ENCODE assay signal across 11 cellular contexts in genomic region chr1:16139473-16139962, GRCh38. TPM values are rescaled to one million over a fixed set of nuclear protein-coding genes. Genes with fewer than 3 reads are reported as not detected.
DNase-seq lines count a peak whose midpoint lies in the region; ATAC-seq, FAIRE-seq and TF ChIP-seq lines count a peak whose summit lies in the region.
"Had no signal": no experiment of that assay in that cellular context is flagged by ENCODE, and none has a peak within 500 bp of the region (broad histone marks: within the 10 kb centered on the region; RNA-seq: fewer than 3 reads in every experiment).

No MANE protein-coding gene starts in this region.

- H3K27ac ChIP-seq in GM23338 (ENCODE audit: low read depth) (no peak overlapping the region), PC-9 (peak overlapping the region; percentile 92), endothelial cell of umbilical vein (ENCODE audit: insufficient read depth, low read depth, low read length) (peak overlapping the region; percentile 86)

- H3K9me3 Mint-ChIP-seq in GM23338 = no peaks in the 10 kb centered on the region
- no peaks in the 10 kb centered on the region for H3K9me3 Mint-ChIP-seq in progenitor cell of endocrine pancreas (ENCODE audit: low read depth)
- H3K9me3 Mint-ChIP-seq: activated B cell treated with CpG ODN at 0.5 μM for 24 hours had no signal

- intact Hi-C loops in PC-9 (cut with micrococcal nuclease; ENCODE audit: unreplicated experiment) = loop anchor here (1.0 kb wide), 1 partner anchor 48 kb away; no protein-coding TSS in a partner anchor
- intact Hi-C loops in endothelial cell of umbilical vein (cut with micrococcal nuclease) = loop anchor here (1.0 kb wide), 3 partner anchors 8 to 43 kb away; no protein-coding TSS in a partner anchor
- intact Hi-C loops in posterior vena cava (cut with DNase I) = no loop called here

- POLR2A ChIA-PET in PC-9 (lab: Charles Lee; ENCODE audit: unreplicated experiment) (no interaction called here), endothelial cell of umbilical vein (lab: Charles Lee) (interaction anchor here (1.8 to 2.0 kb wide), 2 partner anchors 16 to 42 kb away, joined by 4 to 7 read pairs; no protein-coding TSS in a partner anchor)

- H3F3A ChIP-seq in GM23338 (replicated peaks; ENCODE audit: low read depth) (no peaks in the 10 kb centered on the region; the same call in 1 of the 2 replicates), PC-9 (ENCODE audit: insufficient read depth, low read depth) (peaks cover 77% of the 10 kb centered on the region)

- H4K20me1 ChIP-seq in GM23338 (replicated peaks; ENCODE audit: insufficient read depth) (peaks cover 21% of the 10 kb centered on the region), PC-9 (ENCODE audit: insufficient read depth) (no peaks in the 10 kb centered on the region; the same call in 1 of the 2 replicates), endothelial cell of umbilical vein (replicated peaks; ENCODE audit: control insufficient read depth, extremely low read depth, insufficient read depth, low read length) (no peaks in the 10 kb centered on the region)

- peak; percentile 77 for FAIRE-seq in endothelial cell of umbilical vein (lab: Jason Lieb, UNC)

- H3K4me3 Mint-ChIP-seq in GM23338 = no peak overlapping the region; the same call in 2 of the 3 replicates
- H3K4me3 Mint-ChIP-seq in progenitor cell of endocrine pancreas (ENCODE audit: low read depth) = no peak overlapping the region
- H3K4me3 Mint-ChIP-seq: activated B cell treated with CpG ODN at 0.5 μM for 24 hours had no signal

- H3K4me3 ChIP-seq in GM23338 (no peak overlapping the region), PC-9 (peak overlapping the region; percentile 33; the same call in 1 of the 2 replicates), endothelial cell of umbilical vein (replicated peaks in 1 of 3; ENCODE audit: insufficient read depth in 1 of 3, low read depth in 1 of 3, low read length in 3 of 3) (no peak overlapping the region)

- BruUV-seq in PC-9 (replicated peaks; lab: Mats Ljungman, UMichigan) = no TSS peak
- no TSS peak for BruUV-seq in endothelial cell of umbilical vein (replicated peaks; lab: Mats Ljungman, UMichigan)

- TF ChIP-seq CTCF in GM23338 (conservative IDR thresholded peaks at IDR 0.05; ENCODE audit: low read depth in 2 of 2) (no peak), PC-9 (conservative IDR thresholded peaks at IDR 0.05) (no peak; the same call in 1 of the 2 replicates), endothelial cell of umbilical vein (IDR thresholded peaks at IDR 0.05; ENCODE audit: extremely low read depth in 1 of 2, insufficient read depth in 1 of 2, low read depth in 1 of 2, low read length in 2 of 2) (no peak), progenitor cell of endocrine pancreas (IDR thresholded peaks at IDR 0.05; ENCODE audit: unreplicated experiment) (no peak)

- peak; percentile 50 for TF ChIP-seq POLR2A in endothelial cell of umbilical vein (IDR thresholded peaks at IDR 0.05; ENCODE audit: low read depth, low read length)

- H3K27me3 Mint-ChIP-seq in GM23338 (ENCODE audit: insufficient read depth, low read depth, poor library complexity) (peaks cover 13% of the 10 kb centered on the region), progenitor cell of endocrine pancreas (no peaks in the 10 kb centered on the region)

- H3K4me2 ChIP-seq in GM23338 (0 out of 2 replicates have a peak overlapping the region, but pooled peaks have one; percentile 20), PC-9 (peak overlapping the region; percentile 96), endothelial cell of umbilical vein (ENCODE audit: insufficient read depth, low read length) (peak overlapping the region; percentile 33)

- dilution Hi-C loops in endothelial cell of umbilical vein (cut with MboI; ENCODE audit: extremely low pct_ligation_motif_present, low sequenced_read_pairs) = no loop called here

- CTCF ChIA-PET in PC-9 (lab: Charles Lee) (interaction anchor here (0.6 kb wide), 1 partner anchor 563 kb away, joined by 8 read pairs; no protein-coding TSS in a partner anchor), endothelial cell of umbilical vein (lab: Charles Lee) (interaction anchor here (0.9 to 4.3 kb wide), 10 partner anchors 13 to 109 kb away, joined by 3 to 38 read pairs (median 4); partner anchors contain the start of gene FAM131C)

- H3K4me1 ChIP-seq in GM23338 (ENCODE audit: insufficient read depth) (peaks cover 26% of the 10 kb centered on the region; the same call in 1 of the 2 replicates), PC-9 (replicated peaks; ENCODE audit: insufficient read depth) (peaks cover 72% of the 10 kb centered on the region), endothelial cell of umbilical vein (ENCODE audit: control insufficient read depth, extremely low read depth, insufficient read depth, low read length) (peaks cover 63% of the 10 kb centered on the region)

- peak overlapping the region; percentile 76 for H3K27ac Mint-ChIP-seq in GM23338
- peak overlapping the region; percentile 59 for H3K27ac Mint-ChIP-seq in progenitor cell of endocrine pancreas
- H3K27ac Mint-ChIP-seq: activated B cell treated with CpG ODN at 0.5 μM for 24 hours had no signal

- no peak for ATAC-seq in GM23338
- ATAC-seq in GM18868 (IDR thresholded peaks at IDR 0.05; ENCODE audit: unreplicated experiment) = no peak

- no peaks in the 10 kb centered on the region for H3K9me1 ChIP-seq in endothelial cell of umbilical vein (replicated peaks; ENCODE audit: control insufficient read depth, extremely low read depth, insufficient read depth, low read length)

- H3K4me1 Mint-ChIP-seq in GM23338 (peaks cover 30% of the 10 kb centered on the region), progenitor cell of endocrine pancreas (ENCODE audit: low read depth) (peaks cover 25% of the 10 kb centered on the region)
- H3K4me1 Mint-ChIP-seq: activated B cell treated with CpG ODN at 0.5 μM for 24 hours had no signal

- DNase-seq in GM23338 (ENCODE audit: low spot score) (no peak), PC-9 (peak; percentile 47 to 89), endothelial cell of umbilical vein (ENCODE audit: low read depth, low spot score) (peak; percentile 60), progenitor cell of endocrine pancreas (ENCODE audit: low spot score, unreplicated experiment) (no peak), T-helper 9 cell (no peak), posterior vena cava (ENCODE audit: low spot score) (no peak), NCI-H2196 treated with DMSO at 0.1 percent for 48 hours (lab: John Stamatoyannopoulos, UW; ENCODE audit: unreplicated experiment) (no peak)
- DNase-seq: activated B cell treated with CpG ODN at 0.5 μM for 24 hours; effector CD8-positive, alpha-beta T cell; NCI-H446 treated with DMSO at 0.1 percent for 48 hours had no signal

- H3K27me3 ChIP-seq in GM23338 (ENCODE audit: insufficient read depth) = no peaks in the 10 kb centered on the region
- no peaks in the 10 kb centered on the region for H3K27me3 ChIP-seq in PC-9 (ENCODE audit: insufficient read depth, low read depth)
- no peaks in the 10 kb centered on the region for H3K27me3 ChIP-seq in endothelial cell of umbilical vein (ENCODE audit: control insufficient read depth in 2 of 2, insufficient read depth in 2 of 2, low read length in 2 of 2)

- peaks cover 55% of the 10 kb centered on the region for H3K79me2 ChIP-seq in GM23338 (replicated peaks; ENCODE audit: insufficient read depth)
- H3K79me2 ChIP-seq in PC-9 (ENCODE audit: low read depth) = peaks cover 88% of the 10 kb centered on the region
- H3K79me2 ChIP-seq in endothelial cell of umbilical vein (ENCODE audit: control insufficient read depth, insufficient read depth, low read length) = peaks cover 90% of the 10 kb centered on the region

- H3K36me3 ChIP-seq in GM23338 (ENCODE audit: insufficient read depth) (peaks cover 8% of the 10 kb centered on the region), PC-9 (ENCODE audit: low read depth) (peaks cover 32% of the 10 kb centered on the region), endothelial cell of umbilical vein (ENCODE audit: control insufficient read depth in 2 of 2, extremely low read depth in 1 of 2, insufficient read depth in 2 of 2, low read length in 2 of 2) (peaks cover 39 to 43% of the 10 kb centered on the region in 2 experiments)

- peaks cover 63% of the 10 kb centered on the region for H3K36me3 Mint-ChIP-seq in GM23338 (ENCODE audit: low read depth)
- peaks cover 16% of the 10 kb centered on the region for H3K36me3 Mint-ChIP-seq in progenitor cell of endocrine pancreas (ENCODE audit: insufficient read depth)

- H3K9me3 ChIP-seq in PC-9 (ENCODE audit: insufficient read depth, low read depth) (no peaks in the 10 kb centered on the region), endothelial cell of umbilical vein (replicated peaks; ENCODE audit: control insufficient read depth, insufficient read depth, low read length) (no peaks in the 10 kb centered on the region)

- H3K9ac ChIP-seq in endothelial cell of umbilical vein (replicated peaks; ENCODE audit: extremely low read depth, insufficient read depth, low read length) = peak overlapping the region; percentile 18

- H2AFZ ChIP-seq in GM23338 = no peak overlapping the region
- no peak overlapping the region for H2AFZ ChIP-seq in PC-9
- H2AFZ ChIP-seq in endothelial cell of umbilical vein (ENCODE audit: low read depth, low read length) = no peak overlapping the region

- H3K9me2 ChIP-seq in GM23338 (ENCODE audit: insufficient read depth) (no peaks in the 10 kb centered on the region), PC-9 (ENCODE audit: insufficient read depth) (no peaks in the 10 kb centered on the region)

TF ChIP-seq in GM23338, 12 proteins besides CTCF, POLR2A, EP300 and RAD21 (continues in another document):
- TF ChIP-seq EZH2 (IDR thresholded peaks at IDR 0.05; ENCODE audit: low read depth, unreplicated experiment) (no peak), NANOG (IDR thresholded peaks at IDR 0.05; ENCODE audit: borderline replicate concordance) (no peak)

TF ChIP-seq in endothelial cell of umbilical vein, 7 proteins besides CTCF, POLR2A, EP300 and RAD21 (continues in another document):
- TF ChIP-seq EZH2 (IDR thresholded peaks at IDR 0.05; ENCODE audit: borderline replicate concordance, low read depth, low read length, severe bottlenecking) (no peak), JUN (IDR thresholded peaks at IDR 0.05; ENCODE audit: borderline replicate concordance, insufficient read depth, insufficient read length, low read depth) (no peak)

RNA-seq across cellular contexts. Expression of gene EPHA2, which starts 16.4 kb away (rescaled TPM):
- total RNA-seq in GM23338 (2014; rRNA removed; shearing (Covaris generic)) = 35.0 and 51.2 TPM in 2 replicates
- polyA plus RNA-seq in GM23338 (2016; fragmentation: Nextera tagmentation; extraction: Ambion mirVana) (7.5 and 8.5 TPM in 2 replicates), endothelial cell of umbilical vein (147 and 169 TPM in 2 replicates)
- total RNA-seq in PC-9 (2021) (48.3 and 65.8 TPM in 2 replicates), endothelial cell of umbilical vein (125 and 141 TPM in 2 replicates), progenitor cell of endocrine pancreas (28.3 and 31.9 TPM in 2 replicates), posterior vena cava (10 to 100 TPM in 1 of 2 donors, 1 to 10 TPM in 1; 7.8 to 15.4 TPM)
- polyA plus RNA-seq in endothelial cell of umbilical vein (2011; cell fraction: cytosol; rRNA removed) = 95.2 and 120 TPM in 2 replicates
- 126 and 152 TPM in 2 replicates for polyA plus RNA-seq in endothelial cell of umbilical vein (2011; cell fraction: nucleus; rRNA removed)
- 107 and 115 TPM in 2 replicates for polyA plus RNA-seq in endothelial cell of umbilical vein (2012)
- polyA minus RNA-seq in endothelial cell of umbilical vein = 132 and 164 TPM in 2 replicates
- polyA minus RNA-seq in endothelial cell of umbilical vein (2011; cell fraction: cytosol; rRNA and poly(A)+ RNA removed) = 42.6 TPM
- 47.6 and 68.5 TPM in 2 replicates for polyA minus RNA-seq in endothelial cell of umbilical vein (2011; cell fraction: nucleus; rRNA and poly(A)+ RNA removed)
- total RNA-seq: activated B cell treated with CpG ODN at 0.5 μM for 24 hours had no signal

Comparison
In these comparisons a context has a peak if more than half of its experiments do, and no peak if none do; other contexts are left out.
1. DNase-seq: peak in PC-9 (2 of 2) and endothelial cell of umbilical vein (single experiment); none in GM23338 (single experiment), progenitor cell of endocrine pancreas (single experiment), T-helper 9 cell (single experiment), posterior vena cava (single experiment) and NCI-H2196 treated with DMSO at 0.1 percent for 48 hours (single experiment).
2. H3K4me2 ChIP-seq: peak in every context shown above with its lines; median percentile 96 in PC-9; 33 in endothelial cell of umbilical vein; 20 in GM23338.
3. intact Hi-C loops: an anchor here in PC-9 (1.0 kb wide) and endothelial cell of umbilical vein (1.0 kb wide); none called in posterior vena cava.